Comparison of ENCODE assay signal across 8 cellular contexts in genomic region chr9:5582835-5583195, GRCh38. TPM values are rescaled to one million over a fixed set of nuclear protein-coding genes. Genes with fewer than 3 reads are reported as not detected.
DNase-seq lines count a peak whose midpoint lies in the region; ATAC-seq and TF ChIP-seq lines count a peak whose summit lies in the region.

No MANE protein-coding gene starts in this region.

- no peaks in the 10 kb centered on the region for H3K27me3 ChIP-seq in fibroblast of lung (ENCODE audit: control insufficient read depth, insufficient read depth, low read length)

- H3K9ac ChIP-seq in fibroblast of lung (ENCODE audit: insufficient read depth, low read length), result no peak overlapping the region

- H3K79me2 ChIP-seq in fibroblast of lung (ENCODE audit: control insufficient read depth, insufficient read depth, low read length), result no peaks in the 10 kb centered on the region

- H3K4me3 ChIP-seq in fibroblast of lung (replicated peaks in 1 of 4; ENCODE audit: control extremely low read depth in 1 of 4, insufficient read depth in 1 of 4, low read depth in 3 of 4, low read length in 4 of 4), result no peak overlapping the region

- H3K4me2 ChIP-seq in fibroblast of lung (ENCODE audit: extremely low read depth, insufficient read depth, low read length), result no peak overlapping the region

- peak overlapping the region; percentile 50 for H3K27ac ChIP-seq in fibroblast of lung (ENCODE audit: insufficient read depth, low read length)

- TF ChIP-seq CTCF in fibroblast of lung (conservative IDR thresholded peaks at IDR 0.05 in 1 of 2, IDR thresholded peaks at IDR 0.05 in 1 of 2; ENCODE audit: low read depth in 1 of 2, low read length in 2 of 2), result no peak

- H4K20me1 ChIP-seq in fibroblast of lung (ENCODE audit: control insufficient read depth, extremely low read depth, insufficient read depth, low read length), result no peaks in the 10 kb centered on the region

- no peaks in the 10 kb centered on the region for H3K36me3 ChIP-seq in fibroblast of lung (ENCODE audit: control insufficient read depth, insufficient read depth, low read length)

- no peaks in the 10 kb centered on the region for H3K9me3 ChIP-seq in fibroblast of lung (ENCODE audit: control insufficient read depth, insufficient read depth, low read depth, low read length)

- ATAC-seq in GM18867 (IDR thresholded peaks at IDR 0.05; ENCODE audit: unreplicated experiment), result peak; percentile 57
- peak; percentile 57 for ATAC-seq in HG02759 (IDR thresholded peaks at IDR 0.05; ENCODE audit: unreplicated experiment)
- ATAC-seq in SK-N-SH treated with all-trans-retinoic acid at 6 μM for 48 hours, result peak; percentile 79

- peaks cover 7% of the 10 kb centered on the region for H3K4me1 ChIP-seq in fibroblast of lung (ENCODE audit: control insufficient read depth, extremely low read depth, insufficient read depth, low read length)

- DNase-seq in fibroblast of lung (ENCODE audit: low read depth in 2 of 2), result peak; percentile 81 to 85
- peak; percentile 35 for DNase-seq in stimulated activated CD4-positive, alpha-beta T cell treated with anti-CD3 and anti-CD28 coated beads, Interleukin-4, amount 100 ng/mL, for 24 hours
- DNase-seq in UCSD-AML1 (lab: John Stamatoyannopoulos, UW; ENCODE audit: unreplicated experiment), result no peak
- DNase-seq in hippocampal formation (lab: John Stamatoyannopoulos, UW), result no peak
- no peak for DNase-seq in iPS-NIHi11 (ENCODE audit: low spot score)

- no peak overlapping the region for H2AFZ ChIP-seq in fibroblast of lung (ENCODE audit: low read length)

TF ChIP-seq in SK-N-SH treated with all-trans-retinoic acid at 6 μM for 48 hours, 23 proteins besides CTCF, POLR2A, EP300 and RAD21:
- TF ChIP-seq, protein P1, sequence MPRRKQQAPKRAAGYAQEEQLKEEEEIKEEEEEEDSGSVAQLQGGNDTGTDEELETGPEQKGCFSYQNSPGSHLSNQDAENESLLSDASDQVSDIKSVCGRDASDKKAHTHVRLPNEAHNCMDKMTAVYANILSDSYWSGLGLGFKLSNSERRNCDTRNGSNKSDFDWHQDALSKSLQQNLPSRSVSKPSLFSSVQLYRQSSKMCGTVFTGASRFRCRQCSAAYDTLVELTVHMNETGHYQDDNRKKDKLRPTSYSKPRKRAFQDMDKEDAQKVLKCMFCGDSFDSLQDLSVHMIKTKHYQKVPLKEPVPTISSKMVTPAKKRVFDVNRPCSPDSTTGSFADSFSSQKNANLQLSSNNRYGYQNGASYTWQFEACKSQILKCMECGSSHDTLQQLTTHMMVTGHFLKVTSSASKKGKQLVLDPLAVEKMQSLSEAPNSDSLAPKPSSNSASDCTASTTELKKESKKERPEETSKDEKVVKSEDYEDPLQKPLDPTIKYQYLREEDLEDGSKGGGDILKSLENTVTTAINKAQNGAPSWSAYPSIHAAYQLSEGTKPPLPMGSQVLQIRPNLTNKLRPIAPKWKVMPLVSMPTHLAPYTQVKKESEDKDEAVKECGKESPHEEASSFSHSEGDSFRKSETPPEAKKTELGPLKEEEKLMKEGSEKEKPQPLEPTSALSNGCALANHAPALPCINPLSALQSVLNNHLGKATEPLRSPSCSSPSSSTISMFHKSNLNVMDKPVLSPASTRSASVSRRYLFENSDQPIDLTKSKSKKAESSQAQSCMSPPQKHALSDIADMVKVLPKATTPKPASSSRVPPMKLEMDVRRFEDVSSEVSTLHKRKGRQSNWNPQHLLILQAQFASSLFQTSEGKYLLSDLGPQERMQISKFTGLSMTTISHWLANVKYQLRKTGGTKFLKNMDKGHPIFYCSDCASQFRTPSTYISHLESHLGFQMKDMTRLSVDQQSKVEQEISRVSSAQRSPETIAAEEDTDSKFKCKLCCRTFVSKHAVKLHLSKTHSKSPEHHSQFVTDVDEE (CRISPR knock-in tag; IDR thresholded peaks at IDR 0.05), result no peak
- no peak for TF ChIP-seq ARNTL (CRISPR knock-in tag; IDR thresholded peaks at IDR 0.05; ENCODE audit: borderline replicate concordance, low read depth)
- no peak for TF ChIP-seq POU6F1 (CRISPR knock-in tag; IDR thresholded peaks at IDR 0.05; ENCODE audit: borderline replicate concordance, low read depth)

RNA-seq across cellular contexts. Expression of gene RIC1, which starts 46.1 kb away (rescaled TPM):
- total RNA-seq in fibroblast of lung, result 37.8 and 43.1 TPM in 2 replicates
- polyA plus RNA-seq in fibroblast of lung, result 25.1 and 38.9 TPM in 2 replicates
- 12.1 and 16.7 TPM in 2 replicates for polyA plus RNA-seq in fibroblast of lung (2012)
- polyA minus RNA-seq in fibroblast of lung (ENCODE audit: low replicate concordance), result 28.2 and 38.5 TPM in 2 replicates

Comparison
In these comparisons a context has a peak if more than half of its experiments do, and no peak if none do; other contexts are left out.
1. DNase-seq: peak in fibroblast of lung (2 of 2) and stimulated activated CD4-positive, alpha-beta T cell treated with anti-CD3 and anti-CD28 coated beads, Interleukin-4, amount 100 ng/mL, for 24 hours (single experiment); none in UCSD-AML1 (single experiment), hippocampal formation (0 of 2) and iPS-NIHi11 (single experiment).
2. Peak in every context shown above with its lines, with median percentiles within 50 percentile points of each other: ATAC-seq.